ENCODE assay signal across 8 cellular contexts in genomic region chr12:4268549-4269181, GRCh38. TPM values are rescaled to one million over a fixed set of nuclear protein-coding genes. Genes with fewer than 3 reads are reported as not detected.
DNase-seq lines count a peak whose midpoint lies in the region; ATAC-seq, FAIRE-seq and TF ChIP-seq lines count a peak whose summit lies in the region.

No MANE protein-coding gene starts in this region.

- no peak for ATAC-seq in T-helper 17 cell
- ATAC-seq in natural killer cell = no peak
- no peak for ATAC-seq in GM19452 (IDR thresholded peaks at IDR 0.05; ENCODE audit: unreplicated experiment)

- peaks cover 14% of the 10 kb centered on the region for H3K4me1 Mint-ChIP-seq in T-helper 17 cell
- peaks cover 22 to 39% of the 10 kb centered on the region in 2 donors for H3K4me1 Mint-ChIP-seq in natural killer cell

- H3K9me3 ChIP-seq in T-helper 17 cell (ENCODE audit: control insufficient read depth, low read length, poor library complexity, severe bottlenecking) = no peaks in the 10 kb centered on the region

- no peaks in the 10 kb centered on the region for H3K9me3 Mint-ChIP-seq in natural killer cell

- peak overlapping the region; percentile 96 for H3K4me3 ChIP-seq in coronary artery

- H3K27ac ChIP-seq in coronary artery = peak overlapping the region; percentile 67 to 82

- TF ChIP-seq CTCF in coronary artery (IDR thresholded peaks at IDR 0.05) (no peak), natural killer cell (IDR thresholded peaks at IDR 0.05) (no peak)

- FAIRE-seq in GM18507 (lab: Jason Lieb, UNC) = peak; percentile 63

- H3K27me3 Mint-ChIP-seq in T-helper 17 cell (peaks cover 10% of the 10 kb centered on the region), natural killer cell (ENCODE audit: low read depth in 2 of 2) (peaks cover 0 to 13% of the 10 kb centered on the region in 2 donors)

- intact Hi-C loops in natural killer cell (cut with micrococcal nuclease) = no loop called here

- H3K36me3 Mint-ChIP-seq in T-helper 17 cell (ENCODE audit: low read depth) = no peaks in the 10 kb centered on the region
- no peaks in the 10 kb centered on the region for H3K36me3 Mint-ChIP-seq in natural killer cell

- H3K27ac Mint-ChIP-seq in T-helper 17 cell (peak overlapping the region; percentile 97), natural killer cell (peak overlapping the region; percentile 92 to 98)

- peak overlapping the region; percentile 97 for H3K4me3 Mint-ChIP-seq in T-helper 17 cell
- H3K4me3 Mint-ChIP-seq in natural killer cell = peak overlapping the region; percentile 94

- no peak for DNase-seq in GM18507 (ENCODE audit: extremely low spot score, insufficient read length, low read depth)
- DNase-seq in T-helper 17 cell = no peak
- no peak for DNase-seq in coronary artery (ENCODE audit: low spot score)
- DNase-seq in natural killer cell = peak; percentile 30
- DNase-seq in middle frontal gyrus (ENCODE audit: extremely low spot score, low spot score) = no peak
- no peak for DNase-seq in dedifferentiated amniotic fluid mesenchymal stem cell (ENCODE audit: extremely low spot score)
- DNase-seq in NCI-H510A treated with DMSO at 0.1 percent for 48 hours (lab: John Stamatoyannopoulos, UW) = no peak

RNA-seq across cellular contexts. Expression of gene CCND2, which starts 4.9 kb away (rescaled TPM):
- total RNA-seq in T-helper 17 cell (100 to 1,000 TPM; 197 to 225 TPM), natural killer cell (100 to 1,000 TPM; 164 to 247 (median 228) TPM)

RNA-seq across cellular contexts. Expression of gene TIGAR, which starts 52.3 kb away (rescaled TPM):
- total RNA-seq in T-helper 17 cell = 10 to 100 TPM in 1 of 2 donors, 1 to 10 TPM in 1; 7.8 to 10.7 TPM
- 1 to 10 TPM; 6.1 to 7.4 (median 7.3) TPM for total RNA-seq in natural killer cell
